Comparison of ENCODE assay signal across 11 cellular contexts in genomic region chr2:38515155-38516074, GRCh38.
DNase-seq lines count a peak whose midpoint lies in the region; ATAC-seq and FAIRE-seq lines count a peak whose summit lies in the region.
"Had no signal": no experiment of that assay in that cellular context is flagged by ENCODE, and none has a peak within 500 bp of the region (broad histone marks: within the 10 kb centered on the region; RNA-seq: fewer than 3 reads in every experiment).

No MANE protein-coding gene starts in this region.

- no peaks in the 10 kb centered on the region for H3K36me3 ChIP-seq in esophagus (ENCODE audit: control insufficient read depth in 2 of 2, insufficient read depth in 2 of 2, low read length in 1 of 2)
- H3K36me3 ChIP-seq in muscle layer of duodenum (ENCODE audit: control insufficient read depth in 1 of 2, insufficient read depth in 2 of 2, low read length in 2 of 2) = no peaks in the 10 kb centered on the region

- FAIRE-seq in urothelium cell line (lab: Jason Lieb, UNC) = peak; percentile 82
- FAIRE-seq: A204.1, GM18507 had no signal

- H3K27ac ChIP-seq in esophagus (ENCODE audit: low read depth in 2 of 2, low read length in 1 of 2) = peak overlapping the region; percentile 86 to 95
- H3K27ac ChIP-seq in muscle layer of duodenum (ENCODE audit: low read length) = peak overlapping the region; percentile 78

- DNase-seq in NCI-H82 (lab: John Stamatoyannopoulos, UW) (peak; percentile 30), NCI-H82 treated with DMSO at 0.1 percent for 48 hours (lab: John Stamatoyannopoulos, UW; ENCODE audit: unreplicated experiment) (no peak), urothelium cell line (ENCODE audit: low spot score) (peak; percentile 58)
- DNase-seq: activated CD4-positive, alpha-beta T cell treated with anti-CD3 and anti-CD28 coated beads, Interleukin-2, amount 50 U/mL, for 48 hours had no signal

- H3K9me3 ChIP-seq in esophagus (ENCODE audit: control insufficient read depth in 2 of 2, insufficient read depth in 1 of 2, low read depth in 1 of 2, low read length in 1 of 2) (no peaks in the 10 kb centered on the region), muscle layer of duodenum (ENCODE audit: control insufficient read depth in 1 of 2, low read length in 2 of 2) (no peaks in the 10 kb centered on the region)

- no peaks in the 10 kb centered on the region for H3K4me1 ChIP-seq in esophagus (ENCODE audit: control insufficient read depth in 2 of 2, insufficient read depth in 2 of 2, low read length in 1 of 2)
- H3K4me1 ChIP-seq in muscle layer of duodenum (ENCODE audit: control insufficient read depth in 1 of 2, insufficient read depth in 2 of 2, low read length in 2 of 2) = no peaks in the 10 kb centered on the region

- WGBS in esophagus, 2 donors = 35 to 49% methylated on average over 26 of the region's 26 CpGs

- H3K4me3 ChIP-seq in esophagus (ENCODE audit: low read depth in 1 of 2, low read length in 2 of 2) (peak overlapping the region; percentile 7 to 28), muscle layer of duodenum (ENCODE audit: low read depth in 1 of 2, low read length in 2 of 2) (peak overlapping the region in 1 of 2 donors; percentile 46)

- ATAC-seq in GM18870 (IDR thresholded peaks at IDR 0.05; ENCODE audit: unreplicated experiment) (no peak), HG03097 (IDR thresholded peaks at IDR 0.05; ENCODE audit: low FRiP score, unreplicated experiment) (no peak), HG03521 (IDR thresholded peaks at IDR 0.05; ENCODE audit: unreplicated experiment) (no peak)

- no peaks in the 10 kb centered on the region for H3K27me3 ChIP-seq in esophagus (ENCODE audit: control insufficient read depth in 1 of 2, insufficient read depth in 2 of 2, low read length in 2 of 2)
- H3K27me3 ChIP-seq in muscle layer of duodenum (ENCODE audit: low read depth, low read length) = no peaks in the 10 kb centered on the region
